ENCODE assay signal across 12 cellular contexts in the genomic region with DNA sequence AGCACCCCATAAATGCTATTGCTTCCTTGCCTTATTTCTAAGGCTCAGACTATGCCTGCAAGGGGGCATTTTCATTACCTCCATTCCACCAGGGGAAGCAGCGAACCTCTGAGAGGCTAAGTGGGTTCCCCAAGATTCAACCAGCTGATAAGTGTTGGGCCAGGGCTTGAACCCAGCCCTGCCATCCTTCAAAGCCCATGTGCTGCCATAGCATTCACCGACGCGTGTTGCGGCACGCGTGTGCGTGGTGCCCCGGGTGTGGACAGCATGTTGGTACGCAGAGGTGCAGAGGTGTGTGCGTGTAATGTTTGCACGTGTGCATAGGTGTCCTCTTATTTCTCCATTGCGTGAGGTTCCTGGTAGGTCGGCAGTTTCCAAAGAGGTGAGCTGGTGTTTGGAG.
DNase-seq lines count a peak whose midpoint lies in the region; ATAC-seq and TF ChIP-seq lines count a peak whose summit lies in the region.
"Had no signal": no experiment of that assay in that cellular context is flagged by ENCODE, and none has a peak within 500 bp of the region (broad histone marks: within the 10 kb centered on the region; RNA-seq: fewer than 3 reads in every experiment).

No MANE protein-coding gene starts in this region.

- intact Hi-C loops in psoas muscle (cut with DNase I) = no loop called here

- H3K4me3 ChIP-seq in AG09309 (ENCODE audit: control insufficient read depth, low read depth, low read length) = peak overlapping the region; percentile 88
- H3K4me3 ChIP-seq in psoas muscle = peak overlapping the region; percentile 48
- H3K4me3 ChIP-seq: SJCRH30 had no signal

- CTCF ChIA-PET in WTC11 (lab: Charles Lee) = no interaction called here

- TF ChIP-seq CTCF in AG09309 (IDR thresholded peaks at IDR 0.05; ENCODE audit: control insufficient read depth, insufficient read depth, low read depth, low read length, missing control alignments) (no peak), WTC11 (IDR thresholded peaks at IDR 0.05) (no peak), psoas muscle (IDR thresholded peaks at IDR 0.05) (no peak)

- H3K27me3 Mint-ChIP-seq in WTC11 (ENCODE audit: low read depth) = no peaks in the 10 kb centered on the region
- H3K27me3 Mint-ChIP-seq in effector memory CD8-positive, alpha-beta T cell = no peaks in the 10 kb centered on the region
- H3K27me3 Mint-ChIP-seq: activated naive CD8-positive, alpha-beta T cell treated with anti-CD3 and anti-CD28 coated beads, Interleukin-2, amount 10 ng/mL, durations not matched to agents 7 days and 5 days; B cell had no signal

- peak overlapping the region; percentile 98 for H3K27ac ChIP-seq in psoas muscle
- H3K27ac ChIP-seq: SJCRH30 had no signal

- no peaks in the 10 kb centered on the region for H3K9me3 Mint-ChIP-seq in WTC11
- no peaks in the 10 kb centered on the region for H3K9me3 Mint-ChIP-seq in effector memory CD8-positive, alpha-beta T cell
- H3K9me3 Mint-ChIP-seq: activated naive CD8-positive, alpha-beta T cell treated with anti-CD3 and anti-CD28 coated beads, Interleukin-2, amount 10 ng/mL, durations not matched to agents 7 days and 5 days had no signal

- no peaks in the 10 kb centered on the region for H3K27me3 ChIP-seq in psoas muscle (ENCODE audit: insufficient read depth in 3 of 3, low read length in 2 of 3)
- H3K27me3 ChIP-seq: SJCRH30 had no signal

- no peaks in the 10 kb centered on the region for H3K9me3 ChIP-seq in psoas muscle
- H3K9me3 ChIP-seq: SJCRH30 had no signal

- no peak overlapping the region for H3K4me3 Mint-ChIP-seq in WTC11
- no peak overlapping the region for H3K4me3 Mint-ChIP-seq in effector memory CD8-positive, alpha-beta T cell
- H3K4me3 Mint-ChIP-seq: activated naive CD8-positive, alpha-beta T cell treated with anti-CD3 and anti-CD28 coated beads, Interleukin-2, amount 10 ng/mL, durations not matched to agents 7 days and 5 days; B cell had no signal

- H3K4me1 ChIP-seq in psoas muscle = peaks cover 80% of the 10 kb centered on the region
- H3K4me1 ChIP-seq: SJCRH30 had no signal

- ATAC-seq in WTC11 (no peak), psoas muscle (no peak), GM19023 (IDR thresholded peaks at IDR 0.05; ENCODE audit: unreplicated experiment) (no peak), HG02970 (IDR thresholded peaks at IDR 0.05; ENCODE audit: low FRiP score, unreplicated experiment) (no peak)
- no peak for ATAC-seq in effector memory CD8-positive, alpha-beta T cell (replicated peaks)

- DNase-seq in AG09309 (ENCODE audit: low read depth) (no peak), WTC11 (ENCODE audit: low spot score) (no peak), fibroblast of peridontal ligament (ENCODE audit: extremely low read depth) (peak; percentile 20), psoas muscle (peak in 1 of 2 donors; percentile 45)
- no peak for DNase-seq in activated CD4-positive, alpha-beta T cell treated with anti-CD3 and anti-CD28 coated beads for 48 hours
- DNase-seq in effector memory CD8-positive, alpha-beta T cell = no peak
- DNase-seq: activated naive CD8-positive, alpha-beta T cell treated with anti-CD3 and anti-CD28 coated beads, Interleukin-2, amount 10 ng/mL, durations not matched to agents 7 days and 5 days; SJCRH30; stimulated activated CD4-positive, alpha-beta T cell treated with anti-CD3 and anti-CD28 coated beads, Interleukin-4, amount 100 ng/mL, for 24 hours had no signal

- H3K4me1 Mint-ChIP-seq in WTC11 = no peaks in the 10 kb centered on the region
- peaks cover 0 to 15% of the 10 kb centered on the region in 2 donors for H3K4me1 Mint-ChIP-seq in effector memory CD8-positive, alpha-beta T cell (ENCODE audit: low read depth in 2 of 2)
- H3K4me1 Mint-ChIP-seq: B cell had no signal

- POLR2A ChIA-PET in WTC11 (lab: Charles Lee) = no interaction called here

- WGBS in psoas muscle, 3 donors = 54 to 72% (median 66%) methylated on average over 14 of the region's 14 CpGs

- H3K27ac Mint-ChIP-seq in WTC11 = 0 out of 2 replicates have a peak overlapping the region, but pooled peaks have one; percentile 26
- no peak overlapping the region for H3K27ac Mint-ChIP-seq in effector memory CD8-positive, alpha-beta T cell
- H3K27ac Mint-ChIP-seq: activated naive CD8-positive, alpha-beta T cell treated with anti-CD3 and anti-CD28 coated beads, Interleukin-2, amount 10 ng/mL, durations not matched to agents 7 days and 5 days; B cell had no signal

- no peaks in the 10 kb centered on the region for H3K36me3 Mint-ChIP-seq in WTC11
- no peaks in the 10 kb centered on the region for H3K36me3 Mint-ChIP-seq in effector memory CD8-positive, alpha-beta T cell (ENCODE audit: insufficient read depth)
- H3K36me3 Mint-ChIP-seq: activated naive CD8-positive, alpha-beta T cell treated with anti-CD3 and anti-CD28 coated beads, Interleukin-2, amount 10 ng/mL, durations not matched to agents 7 days and 5 days had no signal

- H3K36me3 ChIP-seq in psoas muscle (ENCODE audit: insufficient read depth in 1 of 2, low read depth in 1 of 2) = peaks cover 0 to 11% of the 10 kb centered on the region in 2 donors

TF ChIP-seq in WTC11, 78 proteins besides CTCF, POLR2A, EP300 and RAD21:
- no peak for TF ChIP-seq ZNF671 (CRISPR knock-in tag; IDR thresholded peaks at IDR 0.05)
- TF ChIP-seq MXD4 (CRISPR knock-in tag; IDR thresholded peaks at IDR 0.05; ENCODE audit: borderline replicate concordance) = no peak
- TF ChIP-seq TEAD1 (CRISPR knock-in tag; IDR thresholded peaks at IDR 0.05) = no peak
- TF ChIP-seq, protein P1, sequence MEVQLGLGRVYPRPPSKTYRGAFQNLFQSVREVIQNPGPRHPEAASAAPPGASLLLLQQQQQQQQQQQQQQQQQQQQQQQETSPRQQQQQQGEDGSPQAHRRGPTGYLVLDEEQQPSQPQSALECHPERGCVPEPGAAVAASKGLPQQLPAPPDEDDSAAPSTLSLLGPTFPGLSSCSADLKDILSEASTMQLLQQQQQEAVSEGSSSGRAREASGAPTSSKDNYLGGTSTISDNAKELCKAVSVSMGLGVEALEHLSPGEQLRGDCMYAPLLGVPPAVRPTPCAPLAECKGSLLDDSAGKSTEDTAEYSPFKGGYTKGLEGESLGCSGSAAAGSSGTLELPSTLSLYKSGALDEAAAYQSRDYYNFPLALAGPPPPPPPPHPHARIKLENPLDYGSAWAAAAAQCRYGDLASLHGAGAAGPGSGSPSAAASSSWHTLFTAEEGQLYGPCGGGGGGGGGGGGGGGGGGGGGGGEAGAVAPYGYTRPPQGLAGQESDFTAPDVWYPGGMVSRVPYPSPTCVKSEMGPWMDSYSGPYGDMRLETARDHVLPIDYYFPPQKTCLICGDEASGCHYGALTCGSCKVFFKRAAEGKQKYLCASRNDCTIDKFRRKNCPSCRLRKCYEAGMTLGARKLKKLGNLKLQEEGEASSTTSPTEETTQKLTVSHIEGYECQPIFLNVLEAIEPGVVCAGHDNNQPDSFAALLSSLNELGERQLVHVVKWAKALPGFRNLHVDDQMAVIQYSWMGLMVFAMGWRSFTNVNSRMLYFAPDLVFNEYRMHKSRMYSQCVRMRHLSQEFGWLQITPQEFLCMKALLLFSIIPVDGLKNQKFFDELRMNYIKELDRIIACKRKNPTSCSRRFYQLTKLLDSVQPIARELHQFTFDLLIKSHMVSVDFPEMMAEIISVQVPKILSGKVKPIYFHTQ (CRISPR knock-in tag; IDR thresholded peaks at IDR 0.05) = no peak
- TF ChIP-seq, protein P2, sequence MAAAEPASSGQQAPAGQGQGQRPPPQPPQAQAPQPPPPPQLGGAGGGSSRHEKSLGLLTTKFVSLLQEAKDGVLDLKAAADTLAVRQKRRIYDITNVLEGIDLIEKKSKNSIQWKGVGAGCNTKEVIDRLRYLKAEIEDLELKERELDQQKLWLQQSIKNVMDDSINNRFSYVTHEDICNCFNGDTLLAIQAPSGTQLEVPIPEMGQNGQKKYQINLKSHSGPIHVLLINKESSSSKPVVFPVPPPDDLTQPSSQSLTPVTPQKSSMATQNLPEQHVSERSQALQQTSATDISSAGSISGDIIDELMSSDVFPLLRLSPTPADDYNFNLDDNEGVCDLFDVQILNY (CRISPR knock-in tag; IDR thresholded peaks at IDR 0.05) = no peak
TF ChIP-seq in WTC11: peak in this region for 0.
